In genomic region chr14:68866991-68867533, GRCh38 we compare ENCODE assay signal across 19 cellular contexts.
DNase-seq lines count a peak whose midpoint lies in the region; ATAC-seq, FAIRE-seq and TF ChIP-seq lines count a peak whose summit lies in the region.
"Had no signal": no experiment of that assay in that cellular context is flagged by ENCODE, and none has a peak within 500 bp of the region (broad histone marks: within the 10 kb centered on the region; RNA-seq: fewer than 3 reads in every experiment).

No MANE protein-coding gene starts in this region.

- H3K9me1 ChIP-seq in keratinocyte (ENCODE audit: control insufficient read depth, extremely low read depth, insufficient read depth, low read length): no peaks in the 10 kb centered on the region

- DNase-seq in PC-3: no peak
- peak; percentile 27 for DNase-seq in bronchial epithelial cell (ENCODE audit: low read depth)
- DNase-seq in keratinocyte (ENCODE audit: low read depth, low spot score): no peak
- no peak for DNase-seq in foreskin fibroblast
- DNase-seq in stimulated activated CD8-positive, alpha-beta memory T cell treated with anti-CD3 and anti-CD28 coated beads, Interleukin-4, amount 100 ng/mL, for 48 hours: no peak
- no peak for DNase-seq in NCI-H2081 treated with DMSO at 0.1 percent for 48 hours (lab: John Stamatoyannopoulos, UW)
- DNase-seq: ACHN; AML-193; CD4-positive, alpha-beta T cell; DMS79 treated with DMSO at 0.1 percent for 48 hours; HFFc6; KBM-7 had no signal

- intact Hi-C loops in PC-3 (cut with micrococcal nuclease): loop anchor here (10.0 kb wide), 1 partner anchor 598 kb away; no protein-coding TSS in a partner anchor

- H3K4me3 ChIP-seq in PC-3 (ENCODE audit: low read length): no peak overlapping the region
- no peak overlapping the region for H3K4me3 ChIP-seq in bronchial epithelial cell (ENCODE audit: low read depth, low read length)
- no peak overlapping the region for H3K4me3 ChIP-seq in keratinocyte (ENCODE audit: control insufficient read depth in 2 of 3, extremely low read depth in 1 of 3, insufficient read depth in 2 of 3, low read depth in 1 of 3, low read length in 3 of 3)
- no peak overlapping the region for H3K4me3 ChIP-seq in foreskin fibroblast (ENCODE audit: low read depth in 1 of 2, low read length in 2 of 2)
- H3K4me3 ChIP-seq: GM12878, GM23338 had no signal

- H2AFZ ChIP-seq in PC-3 (ENCODE audit: low read length): no peak overlapping the region
- no peak overlapping the region for H2AFZ ChIP-seq in keratinocyte (ENCODE audit: control insufficient read depth, low read length)
- H2AFZ ChIP-seq: GM23338 had no signal

- peaks cover 30% of the 10 kb centered on the region for H3K36me3 ChIP-seq in PC-3 (ENCODE audit: low read depth, low read length)
- peaks cover 6% of the 10 kb centered on the region for H3K36me3 ChIP-seq in bronchial epithelial cell (ENCODE audit: control insufficient read depth, insufficient read depth, low read length)
- peaks cover 9 to 10% of the 10 kb centered on the region in 2 experiments for H3K36me3 ChIP-seq in keratinocyte (ENCODE audit: control insufficient read depth in 2 of 2, extremely low read depth in 1 of 2, insufficient read depth in 2 of 2, low read length in 2 of 2)

- H4K20me1 ChIP-seq in PC-3 (ENCODE audit: low read length): no peaks in the 10 kb centered on the region
- peaks cover 3% of the 10 kb centered on the region for H4K20me1 ChIP-seq in keratinocyte (ENCODE audit: control insufficient read depth, extremely low read depth, insufficient read depth, low read length)

- H3K9me2 ChIP-seq in PC-3 (replicated peaks; ENCODE audit: low read length): no peaks in the 10 kb centered on the region

- ATAC-seq in PC-3: peak; percentile 53
- no peak for ATAC-seq in HG03039 (IDR thresholded peaks at IDR 0.05; ENCODE audit: unreplicated experiment)
- ATAC-seq: GM12878, GM23338, HCT116, HepG2 had no signal

- no peak overlapping the region for H3K9ac ChIP-seq in PC-3 (ENCODE audit: low read length)
- H3K9ac ChIP-seq in keratinocyte (ENCODE audit: control insufficient read depth, extremely low read depth, insufficient read depth, low read length): no peak overlapping the region

- H3K79me2 ChIP-seq in PC-3 (ENCODE audit: low read length): no peaks in the 10 kb centered on the region
- no peaks in the 10 kb centered on the region for H3K79me2 ChIP-seq in keratinocyte (ENCODE audit: control insufficient read depth, insufficient read depth, low read length)

- H3K27ac ChIP-seq in PC-3 (ENCODE audit: low read length): no peak overlapping the region
- H3K27ac ChIP-seq in keratinocyte (ENCODE audit: control insufficient read depth, insufficient read depth, low read length): no peak overlapping the region
- H3K27ac ChIP-seq: C4-2B had no signal

- dilution Hi-C loops in keratinocyte (cut with MboI; ENCODE audit: extremely low pct_ligation_motif_present, low sequenced_read_pairs): no loop called here

- BruUV-seq in PC-3 (replicated peaks; lab: Mats Ljungman, UMichigan): no TSS peak

- H3K9me3 ChIP-seq in PC-3 (ENCODE audit: low read length) (peaks cover 6% of the 10 kb centered on the region; the same call in 1 of the 2 replicates), keratinocyte (ENCODE audit: control insufficient read depth, low read depth, low read length) (peaks cover 2% of the 10 kb centered on the region)

- H3K4me1 ChIP-seq in PC-3 (ENCODE audit: insufficient read depth, low read length): no peaks in the 10 kb centered on the region
- H3K4me1 ChIP-seq in keratinocyte (ENCODE audit: control insufficient read depth, extremely low read depth, insufficient read depth, low read length): no peaks in the 10 kb centered on the region

- CTCF ChIA-PET in PC-3 (lab: Charles Lee): no interaction called here

- FAIRE-seq in bronchial epithelial cell (lab: Jason Lieb, UNC) (no peak), keratinocyte (lab: Jason Lieb, UNC) (peak; percentile 26)
- FAIRE-seq: GM12878, H54, HepG2 had no signal

- H3F3A ChIP-seq in PC-3 (ENCODE audit: low read length, unreplicated experiment): peaks cover 4% of the 10 kb centered on the region

- POLR2A ChIA-PET in PC-3 (lab: Charles Lee; ENCODE audit: unreplicated experiment): no interaction called here

- H3K27me3 ChIP-seq in PC-3 (ENCODE audit: low read length) (no peaks in the 10 kb centered on the region), bronchial epithelial cell (ENCODE audit: control insufficient read depth, insufficient read depth, low read length) (no peaks in the 10 kb centered on the region), keratinocyte (ENCODE audit: control insufficient read depth, extremely low read depth, insufficient read depth, low read length) (no peaks in the 10 kb centered on the region)

- TF ChIP-seq CTCF in PC-3 (conservative IDR thresholded peaks at IDR 0.05; ENCODE audit: low read depth, low read length) (no peak), bronchial epithelial cell (IDR thresholded peaks at IDR 0.05; ENCODE audit: insufficient read depth, low read length, severe bottlenecking) (no peak), keratinocyte (optimal IDR thresholded peaks at IDR 0.05 in 1 of 3, IDR thresholded peaks at IDR 0.05 in 1 of 3, conservative IDR thresholded peaks at IDR 0.05 in 1 of 3; ENCODE audit: extremely low read depth in 1 of 3, insufficient read depth in 2 of 3, low read length in 3 of 3) (no peak), foreskin fibroblast (IDR thresholded peaks at IDR 0.05; ENCODE audit: low read depth, low read length) (no peak)

- no peak overlapping the region for H3K4me2 ChIP-seq in PC-3 (ENCODE audit: low read length)
- no peak overlapping the region for H3K4me2 ChIP-seq in keratinocyte (ENCODE audit: control insufficient read depth, extremely low read depth, insufficient read depth, low read depth, low read length)
- H3K4me2 ChIP-seq: GM23338 had no signal
